ENCODE assay signal across 19 cellular contexts in the genomic region with DNA sequence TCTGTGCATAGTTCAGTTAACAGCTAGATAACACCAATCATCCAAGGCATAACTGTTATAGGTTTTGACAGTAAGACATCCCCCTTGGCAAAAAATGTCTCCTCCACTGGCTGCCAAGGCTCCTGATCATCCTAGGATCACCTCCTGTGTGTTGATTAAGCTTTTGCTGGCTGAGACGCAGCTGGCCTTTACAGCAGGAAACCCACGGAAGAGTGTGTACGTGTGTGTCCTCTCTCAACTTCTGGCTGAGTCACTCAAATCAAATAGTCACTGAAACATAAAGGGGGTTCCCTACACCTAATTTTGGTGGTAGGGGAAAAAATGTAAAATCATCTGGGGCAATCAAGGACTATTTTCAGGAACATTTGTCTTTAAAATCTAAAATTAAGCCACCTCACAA.
DNase-seq lines count a peak whose midpoint lies in the region; ATAC-seq, FAIRE-seq and TF ChIP-seq lines count a peak whose summit lies in the region.
"Had no signal": no experiment of that assay in that cellular context is flagged by ENCODE, and none has a peak within 500 bp of the region (broad histone marks: within the 10 kb centered on the region; RNA-seq: fewer than 3 reads in every experiment).

No MANE protein-coding gene starts in this region.

- H3K36me3 Mint-ChIP-seq in activated T-helper 1 cell treated with anti-CD3 and anti-CD28 coated beads, Interleukin-12 subunit alpha, Interleukin-12 subunit beta, Interleukin-2, Interleukin-4 antibody, amounts not matched to agents 30 ng/mL and 10 ng/mL and 1 ng/mL, durations not matched to agents 14 hours and 24 hours and 36 hours (ENCODE audit: low read depth): no peaks in the 10 kb centered on the region
- H3K36me3 Mint-ChIP-seq: CD8-positive, alpha-beta memory T cell had no signal

- intact Hi-C loops in left ventricle myocardium superior (cut with micrococcal nuclease) (no loop called here), GM12878 (cut with micrococcal nuclease; ENCODE audit: unreplicated experiment) (no loop called here)
- intact Hi-C loops in activated T-helper 1 cell treated with anti-CD3 and anti-CD28 coated beads, Interleukin-12 subunit alpha, Interleukin-12 subunit beta, Interleukin-2, Interleukin-4 antibody, amounts not matched to agents 30 ng/mL and 10 ng/mL and 1 ng/mL, durations not matched to agents 14 hours and 24 hours and 36 hours (cut with micrococcal nuclease): no loop called here

- CTCF ChIA-PET in GM12878 (lab: Yijun Ruan, JAX): interaction anchor here (1.2 to 1.8 kb wide), 4 partner anchors 18 to 181 kb away, joined by 3 to 7 read pairs (median 4); no protein-coding TSS in a partner anchor

- no peak overlapping the region for H3K4me3 Mint-ChIP-seq in activated T-helper 1 cell treated with anti-CD3 and anti-CD28 coated beads, Interleukin-12 subunit alpha, Interleukin-12 subunit beta, Interleukin-2, Interleukin-4 antibody, amounts not matched to agents 30 ng/mL and 10 ng/mL and 1 ng/mL, durations not matched to agents 14 hours and 24 hours and 36 hours
- H3K4me3 Mint-ChIP-seq: CD8-positive, alpha-beta memory T cell; GM23338 had no signal

- RAD21 ChIA-PET in GM12878 (lab: Charles Lee; ENCODE audit: unreplicated experiment): interaction anchor here (0.7 to 1.6 kb wide), 7 partner anchors 9 to 293 kb away, joined by 3 to 5 read pairs (median 4); no protein-coding TSS in a partner anchor

- no peak overlapping the region for H3K4me3 ChIP-seq in right atrium auricular region
- no peak overlapping the region for H3K4me3 ChIP-seq in GM12878
- H3K4me3 ChIP-seq: GM23338, SK-N-MC had no signal

- SMC1A ChIA-PET in GM12878 (lab: Charles Lee; ENCODE audit: uncharacterized antibody, unreplicated experiment): interaction anchor here (0.7 to 1.6 kb wide), 9 partner anchors 9 to 293 kb away, joined by 3 to 5 read pairs (median 3); no protein-coding TSS in a partner anchor

- TF ChIP-seq CTCF in right atrium auricular region (IDR thresholded peaks at IDR 0.05) (no peak), GM12878 (IDR thresholded peaks at IDR 0.05 in 2 of 3, conservative IDR thresholded peaks at IDR 0.05 in 1 of 3; ENCODE audit: control insufficient read depth in 2 of 3, extremely low read depth in 1 of 3, insufficient read depth in 1 of 3, low read depth in 3 of 3, low read length in 3 of 3) (no peak)

- H3K27ac Mint-ChIP-seq in activated T-helper 1 cell treated with anti-CD3 and anti-CD28 coated beads, Interleukin-12 subunit alpha, Interleukin-12 subunit beta, Interleukin-2, Interleukin-4 antibody, amounts not matched to agents 30 ng/mL and 10 ng/mL and 1 ng/mL, durations not matched to agents 14 hours and 24 hours and 36 hours: no peak overlapping the region
- H3K27ac Mint-ChIP-seq: CD8-positive, alpha-beta memory T cell; GM23338 had no signal

- H3K4me1 ChIP-seq in right atrium auricular region (no peaks in the 10 kb centered on the region), GM12878 (ENCODE audit: control insufficient read depth, insufficient read depth, low read length) (no peaks in the 10 kb centered on the region)

- WGBS in GM12878 (ENCODE audit: insufficient coverage, insufficient replicate concordance, low lambda C conversion rate, missing lambda C conversion rate): 8% methylated on average over 3 of the region's 3 CpGs

- no peaks in the 10 kb centered on the region for H3K79me2 ChIP-seq in GM12878 (ENCODE audit: control insufficient read depth, insufficient read depth, low read length)

- TF ChIP-seq POLR2A in GM12878 (IDR thresholded peaks at IDR 0.05; ENCODE audit: low read depth, low read length): no peak

- no peak for DNase-seq in left ventricle myocardium superior
- no peak for DNase-seq in right atrium auricular region (ENCODE audit: low spot score)
- no peak for DNase-seq in GM12878 (ENCODE audit: low read depth, low spot score)
- DNase-seq in NCI-H82 treated with DMSO at 0.1 percent for 48 hours (lab: John Stamatoyannopoulos, UW; ENCODE audit: unreplicated experiment): no peak
- no peak for DNase-seq in putamen (ENCODE audit: low spot score)
- DNase-seq in activated T-helper 1 cell treated with anti-CD3 and anti-CD28 coated beads, Interleukin-12 subunit alpha, Interleukin-12 subunit beta, Interleukin-2, Interleukin-4 antibody, amounts not matched to agents 30 ng/mL and 10 ng/mL and 1 ng/mL, durations not matched to agents 14 hours and 24 hours and 36 hours (ENCODE audit: low spot score): no peak
- DNase-seq: C1 segment of cervical spinal cord; CD8-positive, alpha-beta memory T cell; DMS79; KBM-7; NCI-H1694 treated with DMSO at 0.1 percent for 48 hours; NCI-H510A; NCI-H748 treated with DMSO at 0.1 percent for 48 hours; SHP77 had no signal

- POLR2A ChIA-PET in GM12878 (lab: Charles Lee): interaction anchor here (0.6 kb wide), 1 partner anchor 210 kb away, joined by 3 read pairs; no protein-coding TSS in a partner anchor

- H3K27me3 ChIP-seq in right atrium auricular region (no peaks in the 10 kb centered on the region), GM12878 (replicated peaks in 1 of 2; ENCODE audit: control insufficient read depth in 2 of 2, insufficient read depth in 2 of 2, low read length in 1 of 2) (no peaks in the 10 kb centered on the region)

- no peak overlapping the region for H2AFZ ChIP-seq in GM12878 (ENCODE audit: control insufficient read depth, low read depth, low read length)
- H2AFZ ChIP-seq: GM23338 had no signal

- H3K36me3 ChIP-seq in right atrium auricular region (no peaks in the 10 kb centered on the region), GM12878 (ENCODE audit: control insufficient read depth in 2 of 2, insufficient read depth in 2 of 2, low read length in 1 of 2) (no peaks in the 10 kb centered on the region)

- ATAC-seq in left ventricle myocardium superior (peak; percentile 52), HG03039 (IDR thresholded peaks at IDR 0.05; ENCODE audit: unreplicated experiment) (peak; percentile 58), GM12878 (peak; percentile 58)
- ATAC-seq: GM23338, HCT116, HepG2 had no signal

- FAIRE-seq in GM12878 (lab: Jason Lieb, UNC): no peak
- FAIRE-seq: HepG2 had no signal

- no peaks in the 10 kb centered on the region for H3K9me3 Mint-ChIP-seq in activated T-helper 1 cell treated with anti-CD3 and anti-CD28 coated beads, Interleukin-12 subunit alpha, Interleukin-12 subunit beta, Interleukin-2, Interleukin-4 antibody, amounts not matched to agents 30 ng/mL and 10 ng/mL and 1 ng/mL, durations not matched to agents 14 hours and 24 hours and 36 hours

- TF ChIP-seq RAD21 in GM12878 (IDR thresholded peaks at IDR 0.05; ENCODE audit: insufficient read depth, low read depth, low read length): no peak

- TF ChIP-seq EP300 in GM12878 (IDR thresholded peaks at IDR 0.05; ENCODE audit: borderline replicate concordance in 1 of 2, control insufficient read depth in 1 of 2, low read depth in 2 of 2, low read length in 2 of 2): no peak

- H3K27ac ChIP-seq in right atrium auricular region: no peak overlapping the region
- H3K27ac ChIP-seq in GM12878 (ENCODE audit: control insufficient read depth, insufficient read depth): no peak overlapping the region
- H3K27ac ChIP-seq: SK-N-MC had no signal

- H3K9me3 ChIP-seq in right atrium auricular region (no peaks in the 10 kb centered on the region), GM12878 (replicated peaks; ENCODE audit: control insufficient read depth, insufficient read depth, low read length) (no peaks in the 10 kb centered on the region)

- in situ Hi-C loops in GM12878 (cut with MboI): no loop called here

- no TSS peak for BruUV-seq in GM12878 (replicated peaks; lab: Mats Ljungman, UMichigan)

- H3K4me2 ChIP-seq in GM12878 (ENCODE audit: control insufficient read depth, insufficient read depth): no peak overlapping the region
- H3K4me2 ChIP-seq: GM23338 had no signal

- H4K20me1 ChIP-seq in GM12878 (ENCODE audit: control insufficient read depth, insufficient read depth): no peaks in the 10 kb centered on the region

- H3K4me1 Mint-ChIP-seq in activated T-helper 1 cell treated with anti-CD3 and anti-CD28 coated beads, Interleukin-12 subunit alpha, Interleukin-12 subunit beta, Interleukin-2, Interleukin-4 antibody, amounts not matched to agents 30 ng/mL and 10 ng/mL and 1 ng/mL, durations not matched to agents 14 hours and 24 hours and 36 hours (ENCODE audit: low read depth): no peaks in the 10 kb centered on the region
- H3K4me1 Mint-ChIP-seq: CD8-positive, alpha-beta memory T cell; GM23338 had no signal

- H3K9ac ChIP-seq in GM12878 (ENCODE audit: control insufficient read depth, insufficient read depth, low read length): no peak overlapping the region

- no peaks in the 10 kb centered on the region for H3K27me3 Mint-ChIP-seq in activated T-helper 1 cell treated with anti-CD3 and anti-CD28 coated beads, Interleukin-12 subunit alpha, Interleukin-12 subunit beta, Interleukin-2, Interleukin-4 antibody, amounts not matched to agents 30 ng/mL and 10 ng/mL and 1 ng/mL, durations not matched to agents 14 hours and 24 hours and 36 hours (ENCODE audit: insufficient read depth)

TF ChIP-seq in GM12878, 131 proteins besides CTCF, POLR2A, EP300 and RAD21:
- TF ChIP-seq BMI1 (IDR thresholded peaks at IDR 0.05; ENCODE audit: borderline replicate concordance): no peak
- TF ChIP-seq, protein P1, sequence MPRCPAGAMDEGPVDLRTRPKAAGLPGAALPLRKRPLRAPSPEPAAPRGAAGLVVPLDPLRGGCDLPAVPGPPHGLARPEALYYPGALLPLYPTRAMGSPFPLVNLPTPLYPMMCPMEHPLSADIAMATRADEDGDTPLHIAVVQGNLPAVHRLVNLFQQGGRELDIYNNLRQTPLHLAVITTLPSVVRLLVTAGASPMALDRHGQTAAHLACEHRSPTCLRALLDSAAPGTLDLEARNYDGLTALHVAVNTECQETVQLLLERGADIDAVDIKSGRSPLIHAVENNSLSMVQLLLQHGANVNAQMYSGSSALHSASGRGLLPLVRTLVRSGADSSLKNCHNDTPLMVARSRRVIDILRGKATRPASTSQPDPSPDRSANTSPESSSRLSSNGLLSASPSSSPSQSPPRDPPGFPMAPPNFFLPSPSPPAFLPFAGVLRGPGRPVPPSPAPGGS (IDR thresholded peaks at IDR 0.05; ENCODE audit: borderline replicate concordance, insufficient read depth, low read depth, low read length, poor library complexity, severe bottlenecking): peak; percentile 13
- TF ChIP-seq NFIC (IDR thresholded peaks at IDR 0.05; ENCODE audit: low read depth, low read length): peak; percentile 23; the same call in 1 of the 2 replicates
- TF ChIP-seq CBX5 (IDR thresholded peaks at IDR 0.05; ENCODE audit: low read depth): no peak
